In the genomic region with DNA sequence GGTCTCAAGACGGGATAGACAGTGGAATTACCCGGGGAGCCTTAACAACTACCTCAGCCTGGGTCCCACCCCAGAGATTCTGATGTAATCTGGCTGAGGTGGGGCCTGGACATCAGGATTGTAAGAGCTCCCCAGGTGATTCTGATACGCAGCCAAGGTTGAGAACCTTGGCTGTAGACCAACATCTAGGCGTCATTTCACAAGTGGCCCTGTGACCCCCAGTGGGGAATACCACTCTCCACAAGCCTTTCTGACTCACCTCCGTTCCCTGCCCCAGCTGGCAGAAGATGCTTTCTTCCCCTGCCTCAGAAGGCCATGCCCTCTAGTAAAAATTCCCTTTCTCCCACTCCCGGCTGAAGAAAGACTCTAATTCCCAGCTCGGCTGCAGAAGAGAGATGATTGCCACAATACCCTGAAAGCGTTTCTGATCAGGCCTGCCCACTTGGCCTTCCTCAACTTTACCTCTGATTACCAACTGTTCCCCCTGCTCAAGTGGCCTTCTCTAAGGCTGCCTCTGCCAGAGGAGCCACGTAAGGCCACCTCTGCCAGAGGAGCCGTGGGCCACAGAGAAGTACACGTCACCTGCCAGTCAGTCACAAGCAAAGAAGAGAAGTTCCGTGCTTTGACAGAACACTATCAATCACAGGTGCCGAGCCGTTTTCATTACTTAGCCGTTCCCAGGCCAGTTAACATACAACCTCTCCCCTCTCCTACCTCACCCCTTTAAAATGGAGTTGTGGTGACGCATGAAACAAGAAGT, we compare ENCODE assay signal across 11 cellular contexts.
DNase-seq lines count a peak whose midpoint lies in the region; ATAC-seq, FAIRE-seq and TF ChIP-seq lines count a peak whose summit lies in the region.
"Had no signal": no experiment of that assay in that cellular context is flagged by ENCODE, and none has a peak within 500 bp of the region (broad histone marks: within the 10 kb centered on the region; RNA-seq: fewer than 3 reads in every experiment).

No MANE protein-coding gene starts in this region.

- H3K36me3 ChIP-seq in heart right ventricle = no peaks in the 10 kb centered on the region
- H3K36me3 ChIP-seq in IMR-90 (ENCODE audit: control insufficient read depth, insufficient read depth, low read length) = no peaks in the 10 kb centered on the region
- H3K36me3 ChIP-seq: thoracic aorta had no signal

- no peak overlapping the region for H3K4ac ChIP-seq in IMR-90 (ENCODE audit: low read depth, low read length)

- H3K14ac ChIP-seq in IMR-90 (replicated peaks; ENCODE audit: low read depth, low read length) = no peak overlapping the region

- TF ChIP-seq CTCF in heart right ventricle (IDR thresholded peaks at IDR 0.05) (no peak), IMR-90 (conservative IDR thresholded peaks at IDR 0.05; ENCODE audit: low read depth, low read length) (no peak)
- no peak for TF ChIP-seq CTCF in CD4-positive, alpha-beta T cell (IDR thresholded peaks at IDR 0.05)

- in situ Hi-C loops in IMR-90 (cut with MboI; ENCODE audit: low sequenced_read_pairs) = no loop called here

- WGBS in heart right ventricle, 2 donors = 85 to 88% methylated on average over 16 of the region's 16 CpGs
- WGBS in IMR-90 (ENCODE audit: extremely low coverage in 2 of 2, insufficient read length in 1 of 2), 2 experiments = 100% methylated on average over 3 of the region's 16 CpGs; no CpG with 5 or more reads in 1 of the 2 experiments

- peak overlapping the region; percentile 16; the same call in 1 of the 2 replicates for H2AK5ac ChIP-seq in IMR-90 (ENCODE audit: low read depth, low read length)

- no peak overlapping the region for H3K4me2 ChIP-seq in IMR-90 (ENCODE audit: low read depth, low read length)

- DNase-seq in left cardiac atrium (peak; percentile 50), heart right ventricle (no peak), IMR-90 (no peak), glomerular visceral epithelial cell (ENCODE audit: extremely low spot score) (peak; percentile 53), urothelium cell line (ENCODE audit: low spot score) (peak; percentile 78), UCSD-AML1 (lab: John Stamatoyannopoulos, UW; ENCODE audit: unreplicated experiment) (no peak)
- DNase-seq in CD4-positive, alpha-beta T cell = no peak
- DNase-seq: activated naive CD4-positive, alpha-beta T cell treated with anti-CD3 and anti-CD28 coated beads, Interleukin-2, amount 50 U/mL, for 16 hours; effector memory CD4-positive, alpha-beta T cell had no signal

- no peak for TF ChIP-seq POLR2A in IMR-90 (IDR thresholded peaks at IDR 0.05; ENCODE audit: low read depth, low read length)

- CTCF ChIA-PET in IMR-90 (lab: Yijun Ruan, JAX) = interaction anchor here (1.1 kb wide), 1 partner anchor 155 kb away, joined by 4 read pairs; no protein-coding TSS in a partner anchor
- CTCF ChIA-PET in CD4-positive, alpha-beta T cell (lab: Charles Lee) = no interaction called here

- no peaks in the 10 kb centered on the region for H3K9me3 Mint-ChIP-seq in CD4-positive, alpha-beta T cell

- H3K4me3 Mint-ChIP-seq in CD4-positive, alpha-beta T cell = no peak overlapping the region

- H2BK15ac ChIP-seq in IMR-90 (ENCODE audit: low read depth, low read length) = no peak overlapping the region

- H3K27me3 ChIP-seq in heart right ventricle (no peaks in the 10 kb centered on the region), IMR-90 (ENCODE audit: control insufficient read depth, insufficient read depth, low read length) (no peaks in the 10 kb centered on the region)
- no peaks in the 10 kb centered on the region for H3K27me3 ChIP-seq in CD4-positive, alpha-beta T cell (ENCODE audit: control insufficient read depth, insufficient read depth, low read length)

- H3K9ac ChIP-seq in IMR-90 (ENCODE audit: low read depth, low read length) = no peak overlapping the region

- POLR2A ChIA-PET in IMR-90 (lab: Charles Lee; ENCODE audit: unreplicated experiment) = no interaction called here
- POLR2A ChIA-PET in CD4-positive, alpha-beta T cell (lab: Charles Lee) = no interaction called here

- no peak overlapping the region for H3K56ac ChIP-seq in IMR-90 (ENCODE audit: extremely low read depth, insufficient read depth, low read length)

- H2BK20ac ChIP-seq in IMR-90 (ENCODE audit: low read depth, low read length) = no peak overlapping the region

- no peak overlapping the region for H2AK9ac ChIP-seq in IMR-90 (replicated peaks; ENCODE audit: low read depth, low read length, poor library complexity)

- no peak overlapping the region for H2BK5ac ChIP-seq in IMR-90 (ENCODE audit: low read depth, low read length, poor library complexity, severe bottlenecking)

- no peaks in the 10 kb centered on the region for H3K79me1 ChIP-seq in IMR-90 (ENCODE audit: low read depth in 1 of 2, low read length in 2 of 2)

- no peak overlapping the region for H2AFZ ChIP-seq in IMR-90 (replicated peaks; ENCODE audit: low read length, poor library complexity)

- no peaks in the 10 kb centered on the region for H3K9me3 ChIP-seq in heart right ventricle
- H3K9me3 ChIP-seq in IMR-90 (ENCODE audit: control insufficient read depth, insufficient read depth, low read length) = no peaks in the 10 kb centered on the region
- no peaks in the 10 kb centered on the region for H3K9me3 ChIP-seq in CD4-positive, alpha-beta T cell (ENCODE audit: control insufficient read depth, low read length)
- H3K9me3 ChIP-seq: thoracic aorta had no signal

- no TSS peak for BruUV-seq in IMR-90 (replicated peaks; lab: Mats Ljungman, UMichigan)

- dilution Hi-C loops in IMR-90 (cut with HindIII; ENCODE audit: low sequenced_read_pairs, unreplicated experiment) = no loop called here

- no peak overlapping the region for H3K18ac ChIP-seq in IMR-90 (ENCODE audit: low read depth, low read length)

- H3K4me1 ChIP-seq in heart right ventricle = peaks cover 17 to 67% (median 56%) of the 10 kb centered on the region in 9 donors
- H3K4me1 ChIP-seq in IMR-90 (ENCODE audit: control insufficient read depth, insufficient read depth, low read length) = peaks cover 28% of the 10 kb centered on the region

- intact Hi-C loops in left cardiac atrium (cut with DNase I) (no loop called here), heart right ventricle (cut with DNase I) (loop anchor here in 2 of 10 donors (5.0 to 10.0 kb wide), 2 partner anchors 114 to 116 kb away; partner anchors contain the start of gene PKDCC (in 2 of the 2)), IMR-90 (cut with micrococcal nuclease) (loop anchor here (5.0 kb wide), 1 partner anchor 151 kb away; no protein-coding TSS in a partner anchor)
- intact Hi-C loops in CD4-positive, alpha-beta T cell (cut with DNase I, micrococcal nuclease) = no loop called here

- H3K27ac Mint-ChIP-seq in CD4-positive, alpha-beta T cell = no peak overlapping the region

- no peak overlapping the region for H4K5ac ChIP-seq in IMR-90 (ENCODE audit: low read depth, low read length)

- ATAC-seq in left cardiac atrium = peak in 1 of 2 donors; percentile 4
- no peak for ATAC-seq in heart right ventricle
- ATAC-seq in IMR-90 (ENCODE audit: low read depth) = no peak
- ATAC-seq in CD4-positive, alpha-beta T cell (ENCODE audit: poor library complexity) = no peak
- ATAC-seq in HG03469 (IDR thresholded peaks at IDR 0.05; ENCODE audit: unreplicated experiment) = no peak

- no peak for TF ChIP-seq RAD21 in IMR-90 (IDR thresholded peaks at IDR 0.05; ENCODE audit: low read length)

- H3K27ac ChIP-seq in heart right ventricle (peak overlapping the region in 1 of 10 donors; percentile 82), IMR-90 (ENCODE audit: insufficient read depth, low read length) (no peak overlapping the region)
- H3K27ac ChIP-seq in CD4-positive, alpha-beta T cell (ENCODE audit: low read depth, low read length) = no peak overlapping the region
- H3K27ac ChIP-seq: thoracic aorta had no signal

- H3K4me1 Mint-ChIP-seq in CD4-positive, alpha-beta T cell (ENCODE audit: low read depth) = no peaks in the 10 kb centered on the region

- H3K23ac ChIP-seq in IMR-90 (ENCODE audit: low read depth, low read length) = no peak overlapping the region

- H4K20me1 ChIP-seq in IMR-90 (ENCODE audit: insufficient read depth, low read length) = no peaks in the 10 kb centered on the region

- peaks cover 12% of the 10 kb centered on the region for H3K9me1 ChIP-seq in IMR-90 (ENCODE audit: insufficient read depth, low read length)

- no peak overlapping the region for H3K4me3 ChIP-seq in heart right ventricle
- no peak overlapping the region for H3K4me3 ChIP-seq in IMR-90 (ENCODE audit: insufficient read depth, low read depth, low read length)
- H3K4me3 ChIP-seq: thoracic aorta had no signal

- peak; percentile 50 for FAIRE-seq in urothelium cell line (lab: Jason Lieb, UNC)

- H4K91ac ChIP-seq in IMR-90 (ENCODE audit: insufficient read depth, low read depth, low read length) = no peak overlapping the region

- H2BK120ac ChIP-seq in IMR-90 (ENCODE audit: low read depth, low read length) = no peak overlapping the region

- no peak overlapping the region for H4K8ac ChIP-seq in IMR-90 (ENCODE audit: low read depth in 2 of 2, low read length in 2 of 2)

- peaks cover 4% of the 10 kb centered on the region for H3K27me3 Mint-ChIP-seq in CD4-positive, alpha-beta T cell

- H3K36me3 Mint-ChIP-seq in CD4-positive, alpha-beta T cell (ENCODE audit: low read depth) = no peaks in the 10 kb centered on the region

TF ChIP-seq in IMR-90, 13 proteins besides CTCF, POLR2A, EP300 and RAD21 (continues in another document):
- TF ChIP-seq MAZ (IDR thresholded peaks at IDR 0.05; ENCODE audit: borderline replicate concordance, low read depth, low read length) (no peak), RCOR1 (IDR thresholded peaks at IDR 0.05; ENCODE audit: insufficient replicate concordance, low read length) (no peak), MXI1 (IDR thresholded peaks at IDR 0.05; ENCODE audit: borderline replicate concordance, low read depth, low read length) (no peak), RFX5 (IDR thresholded peaks at IDR 0.05; ENCODE audit: low read depth, low read length) (no peak), CHD1 (IDR thresholded peaks at IDR 0.05; ENCODE audit: low read depth, low read length) (no peak), BHLHE40 (IDR thresholded peaks at IDR 0.05; ENCODE audit: low read depth, low read length) (no peak), FOS (IDR thresholded peaks at IDR 0.05; ENCODE audit: low read depth, low read length) (no peak)
- TF ChIP-seq, protein P1, sequence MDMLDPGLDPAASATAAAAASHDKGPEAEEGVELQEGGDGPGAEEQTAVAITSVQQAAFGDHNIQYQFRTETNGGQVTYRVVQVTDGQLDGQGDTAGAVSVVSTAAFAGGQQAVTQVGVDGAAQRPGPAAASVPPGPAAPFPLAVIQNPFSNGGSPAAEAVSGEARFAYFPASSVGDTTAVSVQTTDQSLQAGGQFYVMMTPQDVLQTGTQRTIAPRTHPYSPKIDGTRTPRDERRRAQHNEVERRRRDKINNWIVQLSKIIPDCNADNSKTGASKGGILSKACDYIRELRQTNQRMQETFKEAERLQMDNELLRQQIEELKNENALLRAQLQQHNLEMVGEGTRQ (IDR thresholded peaks at IDR 0.05; ENCODE audit: low read depth, low read length) = no peak

Comparison
In these comparisons a context has a peak if more than half of its experiments do, and no peak if none do; other contexts are left out.
1. DNase-seq: peak in left cardiac atrium (single experiment), glomerular visceral epithelial cell (single experiment) and urothelium cell line (single experiment); none in heart right ventricle (0 of 2), IMR-90 (single experiment), CD4-positive, alpha-beta T cell (0 of 10) and UCSD-AML1 (single experiment).